1 cellular context compared by ENCODE assay signal in the genomic region with DNA sequence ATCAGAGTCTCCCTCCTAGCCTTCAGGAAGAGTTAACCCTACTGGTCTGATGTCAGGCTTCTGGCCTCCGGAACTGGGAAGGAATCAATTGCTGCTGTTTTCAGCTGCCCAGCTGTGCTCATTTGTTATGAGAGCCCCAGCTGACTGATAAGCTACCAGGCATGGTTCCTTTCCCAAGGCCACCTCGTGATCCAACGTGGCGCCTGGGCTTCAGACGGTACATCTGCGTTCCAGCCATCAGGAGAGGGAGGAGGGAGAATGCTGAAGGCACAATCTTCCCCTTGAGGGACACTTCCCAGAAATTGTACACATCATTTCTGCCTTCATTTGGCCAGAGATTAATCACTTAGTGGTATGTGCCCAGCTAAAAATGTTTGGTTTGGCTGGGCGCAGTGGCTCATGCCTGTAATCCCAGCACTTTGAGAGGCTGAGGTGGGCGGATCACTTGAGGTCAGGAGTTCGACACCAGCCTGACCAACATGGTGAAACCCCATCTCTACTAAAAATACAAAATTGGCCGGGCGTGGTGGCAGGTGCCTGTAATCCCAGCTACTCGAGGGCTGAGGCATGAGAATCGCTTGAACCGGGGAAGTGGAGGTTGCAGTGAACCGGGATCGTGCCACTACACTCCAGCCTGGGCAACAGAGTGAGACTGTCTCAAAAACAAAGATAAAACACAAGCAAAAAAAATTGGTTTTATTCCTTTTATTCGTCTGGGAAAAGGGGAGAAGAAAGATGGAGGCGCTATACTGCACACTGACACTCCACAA.
A peak's percentile ranks its signal among the peaks of the same experiment; 100 is the strongest.
TF ChIP-seq lines count a peak whose summit lies in the region.

No MANE protein-coding gene starts in this region.

TF ChIP-seq in HepG2, 621 proteins besides CTCF, POLR2A, EP300 and RAD21 (continued from another document and continues in another):
- TF ChIP-seq, protein P1, sequence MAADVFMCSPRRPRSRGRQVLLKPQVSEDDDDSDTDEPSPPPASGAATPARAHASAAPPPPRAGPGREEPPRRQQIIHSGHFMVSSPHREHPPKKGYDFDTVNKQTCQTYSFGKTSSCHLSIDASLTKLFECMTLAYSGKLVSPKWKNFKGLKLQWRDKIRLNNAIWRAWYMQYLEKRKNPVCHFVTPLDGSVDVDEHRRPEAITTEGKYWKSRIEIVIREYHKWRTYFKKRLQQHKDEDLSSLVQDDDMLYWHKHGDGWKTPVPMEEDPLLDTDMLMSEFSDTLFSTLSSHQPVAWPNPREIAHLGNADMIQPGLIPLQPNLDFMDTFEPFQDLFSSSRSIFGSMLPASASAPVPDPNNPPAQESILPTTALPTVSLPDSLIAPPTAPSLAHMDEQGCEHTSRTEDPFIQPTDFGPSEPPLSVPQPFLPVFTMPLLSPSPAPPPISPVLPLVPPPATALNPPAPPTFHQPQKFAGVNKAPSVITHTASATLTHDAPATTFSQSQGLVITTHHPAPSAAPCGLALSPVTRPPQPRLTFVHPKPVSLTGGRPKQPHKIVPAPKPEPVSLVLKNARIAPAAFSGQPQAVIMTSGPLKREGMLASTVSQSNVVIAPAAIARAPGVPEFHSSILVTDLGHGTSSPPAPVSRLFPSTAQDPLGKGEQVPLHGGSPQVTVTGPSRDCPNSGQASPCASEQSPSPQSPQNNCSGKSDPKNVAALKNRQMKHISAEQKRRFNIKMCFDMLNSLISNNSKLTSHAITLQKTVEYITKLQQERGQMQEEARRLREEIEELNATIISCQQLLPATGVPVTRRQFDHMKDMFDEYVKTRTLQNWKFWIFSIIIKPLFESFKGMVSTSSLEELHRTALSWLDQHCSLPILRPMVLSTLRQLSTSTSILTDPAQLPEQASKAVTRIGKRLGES (CRISPR knock-in tag; IDR thresholded peaks at IDR 0.05; ENCODE audit: borderline replicate concordance), result no peak
- TF ChIP-seq HES4 (CRISPR knock-in tag; IDR thresholded peaks at IDR 0.05; ENCODE audit: borderline replicate concordance), result no peak
- no peak for TF ChIP-seq ZNF496 (CRISPR knock-in tag; IDR thresholded peaks at IDR 0.05; ENCODE audit: insufficient replicate concordance)
- TF ChIP-seq ZNF709 (CRISPR knock-in tag; IDR thresholded peaks at IDR 0.05), result no peak
- TF ChIP-seq ZNF138 (CRISPR knock-in tag; IDR thresholded peaks at IDR 0.05; ENCODE audit: low read depth), result no peak
- TF ChIP-seq, protein P2, sequence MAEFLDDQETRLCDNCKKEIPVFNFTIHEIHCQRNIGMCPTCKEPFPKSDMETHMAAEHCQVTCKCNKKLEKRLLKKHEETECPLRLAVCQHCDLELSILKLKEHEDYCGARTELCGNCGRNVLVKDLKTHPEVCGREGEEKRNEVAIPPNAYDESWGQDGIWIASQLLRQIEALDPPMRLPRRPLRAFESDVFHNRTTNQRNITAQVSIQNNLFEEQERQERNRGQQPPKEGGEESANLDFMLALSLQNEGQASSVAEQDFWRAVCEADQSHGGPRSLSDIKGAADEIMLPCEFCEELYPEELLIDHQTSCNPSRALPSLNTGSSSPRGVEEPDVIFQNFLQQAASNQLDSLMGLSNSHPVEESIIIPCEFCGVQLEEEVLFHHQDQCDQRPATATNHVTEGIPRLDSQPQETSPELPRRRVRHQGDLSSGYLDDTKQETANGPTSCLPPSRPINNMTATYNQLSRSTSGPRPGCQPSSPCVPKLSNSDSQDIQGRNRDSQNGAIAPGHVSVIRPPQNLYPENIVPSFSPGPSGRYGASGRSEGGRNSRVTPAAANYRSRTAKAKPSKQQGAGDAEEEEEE (CRISPR knock-in tag; IDR thresholded peaks at IDR 0.05; ENCODE audit: borderline replicate concordance), result no peak
- no peak for TF ChIP-seq GFI1 (CRISPR knock-in tag; IDR thresholded peaks at IDR 0.05; ENCODE audit: borderline replicate concordance)
- no peak for TF ChIP-seq ATF1 (CRISPR knock-in tag; IDR thresholded peaks at IDR 0.05)
- no peak for TF ChIP-seq SNAI1 (CRISPR knock-in tag; IDR thresholded peaks at IDR 0.05; ENCODE audit: borderline replicate concordance)
- no peak for TF ChIP-seq NFYC (CRISPR knock-in tag; IDR thresholded peaks at IDR 0.05)
- no peak for TF ChIP-seq SMYD3 (CRISPR knock-in tag; IDR thresholded peaks at IDR 0.05)
- no peak for TF ChIP-seq ZC3H4 (CRISPR knock-in tag; IDR thresholded peaks at IDR 0.05; ENCODE audit: borderline replicate concordance)
- 0 out of 2 replicates have a peak, but pooled peaks have one; percentile 45 for TF ChIP-seq ZNF136 (CRISPR knock-in tag; IDR thresholded peaks at IDR 0.05; ENCODE audit: low read depth)
- TF ChIP-seq, protein P3, sequence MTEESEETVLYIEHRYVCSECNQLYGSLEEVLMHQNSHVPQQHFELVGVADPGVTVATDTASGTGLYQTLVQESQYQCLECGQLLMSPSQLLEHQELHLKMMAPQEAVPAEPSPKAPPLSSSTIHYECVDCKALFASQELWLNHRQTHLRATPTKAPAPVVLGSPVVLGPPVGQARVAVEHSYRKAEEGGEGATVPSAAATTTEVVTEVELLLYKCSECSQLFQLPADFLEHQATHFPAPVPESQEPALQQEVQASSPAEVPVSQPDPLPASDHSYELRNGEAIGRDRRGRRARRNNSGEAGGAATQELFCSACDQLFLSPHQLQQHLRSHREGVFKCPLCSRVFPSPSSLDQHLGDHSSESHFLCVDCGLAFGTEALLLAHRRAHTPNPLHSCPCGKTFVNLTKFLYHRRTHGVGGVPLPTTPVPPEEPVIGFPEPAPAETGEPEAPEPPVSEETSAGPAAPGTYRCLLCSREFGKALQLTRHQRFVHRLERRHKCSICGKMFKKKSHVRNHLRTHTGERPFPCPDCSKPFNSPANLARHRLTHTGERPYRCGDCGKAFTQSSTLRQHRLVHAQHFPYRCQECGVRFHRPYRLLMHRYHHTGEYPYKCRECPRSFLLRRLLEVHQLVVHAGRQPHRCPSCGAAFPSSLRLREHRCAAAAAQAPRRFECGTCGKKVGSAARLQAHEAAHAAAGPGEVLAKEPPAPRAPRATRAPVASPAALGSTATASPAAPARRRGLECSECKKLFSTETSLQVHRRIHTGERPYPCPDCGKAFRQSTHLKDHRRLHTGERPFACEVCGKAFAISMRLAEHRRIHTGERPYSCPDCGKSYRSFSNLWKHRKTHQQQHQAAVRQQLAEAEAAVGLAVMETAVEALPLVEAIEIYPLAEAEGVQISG (CRISPR knock-in tag; IDR thresholded peaks at IDR 0.05), result no peak; the same call in 1 of the 2 replicates
- TF ChIP-seq ZNF546 (CRISPR knock-in tag; conservative IDR thresholded peaks at IDR 0.05), result no peak
- no peak for TF ChIP-seq ZNF616 (CRISPR knock-in tag; IDR thresholded peaks at IDR 0.05; ENCODE audit: low read depth)
- TF ChIP-seq U2AF2 (IDR thresholded peaks at IDR 0.05; ENCODE audit: low read depth, low read length), result no peak
- TF ChIP-seq ZNF598 (CRISPR knock-in tag; IDR thresholded peaks at IDR 0.05; ENCODE audit: borderline replicate concordance), result 0 out of 2 replicates have a peak, but pooled peaks have one; percentile 25
- no peak for TF ChIP-seq RXRA (CRISPR knock-in tag; IDR thresholded peaks at IDR 0.05)
- TF ChIP-seq SMARCC2 (IDR thresholded peaks at IDR 0.05), result no peak
- TF ChIP-seq ZNF782 (CRISPR knock-in tag; IDR thresholded peaks at IDR 0.05; ENCODE audit: borderline replicate concordance), result no peak
- no peak for TF ChIP-seq REL (CRISPR knock-in tag; conservative IDR thresholded peaks at IDR 0.05)
- peak; percentile 82; the same call in 1 of the 2 replicates for TF ChIP-seq HDAC1 (CRISPR knock-in tag; IDR thresholded peaks at IDR 0.05)
- no peak; the same call in 1 of the 2 replicates for TF ChIP-seq SATB2 (CRISPR knock-in tag; IDR thresholded peaks at IDR 0.05)
- no peak for TF ChIP-seq SETDB1 (CRISPR knock-in tag; IDR thresholded peaks at IDR 0.05; ENCODE audit: borderline replicate concordance)
- TF ChIP-seq, protein P4, sequence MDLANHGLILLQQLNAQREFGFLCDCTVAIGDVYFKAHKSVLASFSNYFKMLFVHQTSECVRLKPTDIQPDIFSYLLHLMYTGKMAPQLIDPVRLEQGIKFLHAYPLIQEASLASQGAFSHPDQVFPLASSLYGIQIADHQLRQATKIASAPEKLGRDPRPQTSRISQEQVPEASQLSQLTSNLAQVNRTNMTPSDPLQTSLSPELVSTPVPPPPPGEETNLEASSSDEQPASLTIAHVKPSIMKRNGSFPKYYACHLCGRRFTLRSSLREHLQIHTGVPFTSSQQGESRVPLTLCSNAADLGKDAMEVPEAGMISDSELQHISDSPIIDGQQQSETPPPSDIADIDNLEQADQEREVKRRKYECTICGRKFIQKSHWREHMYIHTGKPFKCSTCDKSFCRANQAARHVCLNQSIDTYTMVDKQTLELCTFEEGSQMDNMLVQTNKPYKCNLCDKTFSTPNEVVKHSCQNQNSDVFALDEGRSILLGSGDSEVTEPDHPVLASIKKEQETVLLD (CRISPR knock-in tag; IDR thresholded peaks at IDR 0.05; ENCODE audit: low read depth), result no peak
- TF ChIP-seq SMC3 (IDR thresholded peaks at IDR 0.05; ENCODE audit: low read length), result no peak; the same call in 1 of the 2 replicates
- peak; percentile 58; the same call in 1 of the 2 replicates for TF ChIP-seq ZNF331 (CRISPR knock-in tag; IDR thresholded peaks at IDR 0.05)
- TF ChIP-seq, protein P5, sequence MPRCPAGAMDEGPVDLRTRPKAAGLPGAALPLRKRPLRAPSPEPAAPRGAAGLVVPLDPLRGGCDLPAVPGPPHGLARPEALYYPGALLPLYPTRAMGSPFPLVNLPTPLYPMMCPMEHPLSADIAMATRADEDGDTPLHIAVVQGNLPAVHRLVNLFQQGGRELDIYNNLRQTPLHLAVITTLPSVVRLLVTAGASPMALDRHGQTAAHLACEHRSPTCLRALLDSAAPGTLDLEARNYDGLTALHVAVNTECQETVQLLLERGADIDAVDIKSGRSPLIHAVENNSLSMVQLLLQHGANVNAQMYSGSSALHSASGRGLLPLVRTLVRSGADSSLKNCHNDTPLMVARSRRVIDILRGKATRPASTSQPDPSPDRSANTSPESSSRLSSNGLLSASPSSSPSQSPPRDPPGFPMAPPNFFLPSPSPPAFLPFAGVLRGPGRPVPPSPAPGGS (CRISPR knock-in tag; IDR thresholded peaks at IDR 0.05), result peak; percentile 76
- TF ChIP-seq, protein P6, sequence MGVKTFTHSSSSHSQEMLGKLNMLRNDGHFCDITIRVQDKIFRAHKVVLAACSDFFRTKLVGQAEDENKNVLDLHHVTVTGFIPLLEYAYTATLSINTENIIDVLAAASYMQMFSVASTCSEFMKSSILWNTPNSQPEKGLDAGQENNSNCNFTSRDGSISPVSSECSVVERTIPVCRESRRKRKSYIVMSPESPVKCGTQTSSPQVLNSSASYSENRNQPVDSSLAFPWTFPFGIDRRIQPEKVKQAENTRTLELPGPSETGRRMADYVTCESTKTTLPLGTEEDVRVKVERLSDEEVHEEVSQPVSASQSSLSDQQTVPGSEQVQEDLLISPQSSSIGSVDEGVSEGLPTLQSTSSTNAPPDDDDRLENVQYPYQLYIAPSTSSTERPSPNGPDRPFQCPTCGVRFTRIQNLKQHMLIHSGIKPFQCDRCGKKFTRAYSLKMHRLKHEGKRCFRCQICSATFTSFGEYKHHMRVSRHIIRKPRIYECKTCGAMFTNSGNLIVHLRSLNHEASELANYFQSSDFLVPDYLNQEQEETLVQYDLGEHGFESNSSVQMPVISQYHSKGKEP (CRISPR knock-in tag; IDR thresholded peaks at IDR 0.05), result no peak
- no peak for TF ChIP-seq SALL2 (CRISPR knock-in tag; IDR thresholded peaks at IDR 0.05)
- TF ChIP-seq, protein P7, sequence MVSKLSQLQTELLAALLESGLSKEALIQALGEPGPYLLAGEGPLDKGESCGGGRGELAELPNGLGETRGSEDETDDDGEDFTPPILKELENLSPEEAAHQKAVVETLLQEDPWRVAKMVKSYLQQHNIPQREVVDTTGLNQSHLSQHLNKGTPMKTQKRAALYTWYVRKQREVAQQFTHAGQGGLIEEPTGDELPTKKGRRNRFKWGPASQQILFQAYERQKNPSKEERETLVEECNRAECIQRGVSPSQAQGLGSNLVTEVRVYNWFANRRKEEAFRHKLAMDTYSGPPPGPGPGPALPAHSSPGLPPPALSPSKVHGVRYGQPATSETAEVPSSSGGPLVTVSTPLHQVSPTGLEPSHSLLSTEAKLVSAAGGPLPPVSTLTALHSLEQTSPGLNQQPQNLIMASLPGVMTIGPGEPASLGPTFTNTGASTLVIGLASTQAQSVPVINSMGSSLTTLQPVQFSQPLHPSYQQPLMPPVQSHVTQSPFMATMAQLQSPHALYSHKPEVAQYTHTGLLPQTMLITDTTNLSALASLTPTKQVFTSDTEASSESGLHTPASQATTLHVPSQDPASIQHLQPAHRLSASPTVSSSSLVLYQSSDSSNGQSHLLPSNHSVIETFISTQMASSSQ (IDR thresholded peaks at IDR 0.05; ENCODE audit: low read depth), result no peak
- TF ChIP-seq, protein P7 (CRISPR knock-in tag; IDR thresholded peaks at IDR 0.05; ENCODE audit: borderline replicate concordance), result 0 out of 2 replicates have a peak, but pooled peaks have one; percentile 13
- no peak for TF ChIP-seq SP2 (CRISPR knock-in tag; IDR thresholded peaks at IDR 0.05)
- TF ChIP-seq NCOA5 (CRISPR knock-in tag; IDR thresholded peaks at IDR 0.05), result no peak
- TF ChIP-seq ZFP41 (CRISPR knock-in tag; IDR thresholded peaks at IDR 0.05; ENCODE audit: borderline replicate concordance), result no peak
- TF ChIP-seq TP53 (CRISPR knock-in tag; conservative IDR thresholded peaks at IDR 0.05), result no peak
- no peak for TF ChIP-seq RBM39 (IDR thresholded peaks at IDR 0.05; ENCODE audit: low read depth, low read length, poor library complexity, severe bottlenecking)
- TF ChIP-seq, protein P8, sequence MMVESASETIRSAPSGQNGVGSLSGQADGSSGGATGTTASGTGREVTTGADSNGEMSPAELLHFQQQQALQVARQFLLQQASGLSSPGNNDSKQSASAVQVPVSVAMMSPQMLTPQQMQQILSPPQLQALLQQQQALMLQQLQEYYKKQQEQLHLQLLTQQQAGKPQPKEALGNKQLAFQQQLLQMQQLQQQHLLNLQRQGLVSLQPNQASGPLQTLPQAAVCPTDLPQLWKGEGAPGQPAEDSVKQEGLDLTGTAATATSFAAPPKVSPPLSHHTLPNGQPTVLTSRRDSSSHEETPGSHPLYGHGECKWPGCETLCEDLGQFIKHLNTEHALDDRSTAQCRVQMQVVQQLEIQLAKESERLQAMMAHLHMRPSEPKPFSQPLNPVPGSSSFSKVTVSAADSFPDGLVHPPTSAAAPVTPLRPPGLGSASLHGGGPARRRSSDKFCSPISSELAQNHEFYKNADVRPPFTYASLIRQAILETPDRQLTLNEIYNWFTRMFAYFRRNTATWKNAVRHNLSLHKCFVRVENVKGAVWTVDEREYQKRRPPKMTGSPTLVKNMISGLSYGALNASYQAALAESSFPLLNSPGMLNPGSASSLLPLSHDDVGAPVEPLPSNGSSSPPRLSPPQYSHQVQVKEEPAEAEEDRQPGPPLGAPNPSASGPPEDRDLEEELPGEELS (CRISPR knock-in tag; IDR thresholded peaks at IDR 0.05), result peak; percentile 74
- no peak for TF ChIP-seq NBN (conservative IDR thresholded peaks at IDR 0.05)
- TF ChIP-seq NR2F6 (IDR thresholded peaks at IDR 0.05), result no peak
- peak; percentile 61 for TF ChIP-seq NR2F6 (CRISPR knock-in tag; IDR thresholded peaks at IDR 0.05)
- TF ChIP-seq ZIK1 (CRISPR knock-in tag; IDR thresholded peaks at IDR 0.05; ENCODE audit: borderline replicate concordance, low read depth), result peak; percentile 58; the same call in 1 of the 2 replicates
- TF ChIP-seq CHD2 (IDR thresholded peaks at IDR 0.05; ENCODE audit: low read depth, low read length), result no peak
